Comparison of ENCODE assay signal across 15 cellular contexts in the genomic region with DNA sequence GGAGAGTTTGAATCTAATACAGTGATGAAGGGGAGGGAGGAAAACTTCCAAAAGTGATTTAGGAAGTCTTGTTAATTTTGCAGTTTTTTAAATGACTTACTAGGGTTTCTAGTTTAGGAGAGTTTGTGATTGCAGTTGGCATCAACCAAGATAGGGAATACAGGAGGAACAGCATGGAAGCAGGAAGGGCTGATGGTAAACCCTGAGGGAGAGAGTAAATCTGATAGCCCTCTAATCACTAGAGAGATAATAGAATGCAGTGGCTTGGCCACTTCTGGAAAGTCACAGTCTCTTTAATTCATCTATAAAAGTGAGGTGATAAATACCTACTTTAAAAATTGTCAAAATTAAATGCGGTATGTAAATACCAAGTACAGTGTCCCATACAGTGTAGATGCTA. TPM values are rescaled to one million over a fixed set of nuclear protein-coding genes. Genes with fewer than 3 reads are reported as not detected.
A peak's percentile ranks its signal among the peaks of the same experiment; 100 is the strongest.
DNase-seq lines count a peak whose midpoint lies in the region; ATAC-seq and TF ChIP-seq lines count a peak whose summit lies in the region.
"Had no signal": no experiment of that assay in that cellular context is flagged by ENCODE, and none has a peak within 500 bp of the region (broad histone marks: within the 10 kb centered on the region; RNA-seq: fewer than 3 reads in every experiment).

No MANE protein-coding gene starts in this region.

- intact Hi-C loops in natural killer cell (cut with micrococcal nuclease), result no loop called here

- H3K4ac ChIP-seq in mesendoderm (ENCODE audit: low read depth, low read length), result no peak overlapping the region

- TF ChIP-seq CTCF in natural killer cell (IDR thresholded peaks at IDR 0.05), result no peak
- no peak for TF ChIP-seq CTCF in gastroesophageal sphincter (IDR thresholded peaks at IDR 0.05)

- H2BK15ac ChIP-seq in mesendoderm (replicated peaks; ENCODE audit: low read depth), result no peak overlapping the region

- H3K27me3 ChIP-seq in mesendoderm (ENCODE audit: insufficient read depth, low read length, poor library complexity) (no peaks in the 10 kb centered on the region), gastroesophageal sphincter (no peaks in the 10 kb centered on the region)
- H3K27me3 ChIP-seq: SJCRH30 had no signal

- H2AK5ac ChIP-seq in mesendoderm (ENCODE audit: low read length), result no peak overlapping the region

- H3K36me3 Mint-ChIP-seq in natural killer cell, result peaks cover 31% of the 10 kb centered on the region
- H3K36me3 Mint-ChIP-seq in natural killer cell treated with Interleukin-12 subunit alpha and Interleukin-12 subunit beta and Interleukin-15 and Interleukin-18, amount 100 ng/mL, for 72 hours, result peaks cover 12% of the 10 kb centered on the region
- peaks cover 9% of the 10 kb centered on the region for H3K36me3 Mint-ChIP-seq in activated naive CD8-positive, alpha-beta T cell

- peaks cover 6% of the 10 kb centered on the region for H3K79me2 ChIP-seq in mesendoderm (ENCODE audit: control insufficient read depth, insufficient read depth, low read length)

- TF ChIP-seq EP300 in gastroesophageal sphincter (IDR thresholded peaks at IDR 0.05), result no peak

- no peak overlapping the region for H3K9ac ChIP-seq in mesendoderm (ENCODE audit: low read length)

- H4K8ac ChIP-seq in mesendoderm (ENCODE audit: low read depth, low read length), result no peak overlapping the region

- H3K4me1 Mint-ChIP-seq in natural killer cell, result peaks cover 74 to 78% of the 10 kb centered on the region in 2 donors
- H3K4me1 Mint-ChIP-seq in natural killer cell treated with Interleukin-12 subunit alpha and Interleukin-12 subunit beta and Interleukin-15 and Interleukin-18, amount 100 ng/mL, for 72 hours (ENCODE audit: low read depth in 2 of 2), result peaks cover 54 to 56% of the 10 kb centered on the region in 2 donors
- H3K4me1 Mint-ChIP-seq in activated naive CD8-positive, alpha-beta T cell (ENCODE audit: low read depth), result peaks cover 73% of the 10 kb centered on the region

- H3K4me3 ChIP-seq in mesendoderm (ENCODE audit: low read length) (no peak overlapping the region), gastroesophageal sphincter (no peak overlapping the region)
- H3K4me3 ChIP-seq: SJCRH30 had no signal

- H2BK5ac ChIP-seq in mesendoderm (ENCODE audit: low read length), result no peak overlapping the region

- no peak overlapping the region for H2BK120ac ChIP-seq in mesendoderm (ENCODE audit: low read depth, low read length)

- H3K27ac ChIP-seq in mesendoderm (ENCODE audit: low read depth, low read length) (no peak overlapping the region), gastroesophageal sphincter (no peak overlapping the region)
- H3K27ac ChIP-seq: SJCRH30 had no signal

- no peak overlapping the region for H4K5ac ChIP-seq in mesendoderm (ENCODE audit: low read length)

- no peak overlapping the region for H3K4me2 ChIP-seq in mesendoderm (ENCODE audit: low read length)

- H3K36me3 ChIP-seq in mesendoderm (ENCODE audit: control insufficient read depth, insufficient read depth, low read length), result no peaks in the 10 kb centered on the region
- peaks cover 0 to 44% of the 10 kb centered on the region in 2 donors for H3K36me3 ChIP-seq in gastroesophageal sphincter

- no peaks in the 10 kb centered on the region for H3K27me3 Mint-ChIP-seq in natural killer cell (ENCODE audit: low read depth in 2 of 2)
- no peaks in the 10 kb centered on the region for H3K27me3 Mint-ChIP-seq in natural killer cell treated with Interleukin-12 subunit alpha and Interleukin-12 subunit beta and Interleukin-15 and Interleukin-18, amount 100 ng/mL, for 72 hours
- H3K27me3 Mint-ChIP-seq in activated naive CD8-positive, alpha-beta T cell, result no peaks in the 10 kb centered on the region

- peaks cover 4% of the 10 kb centered on the region for H3K79me1 ChIP-seq in mesendoderm (ENCODE audit: low read length)

- H3K4me3 Mint-ChIP-seq in natural killer cell, result peak overlapping the region; percentile 40
- H3K4me3 Mint-ChIP-seq in natural killer cell treated with Interleukin-12 subunit alpha and Interleukin-12 subunit beta and Interleukin-15 and Interleukin-18, amount 100 ng/mL, for 72 hours, result no peak overlapping the region
- no peak overlapping the region for H3K4me3 Mint-ChIP-seq in activated naive CD8-positive, alpha-beta T cell
- H3K4me3 Mint-ChIP-seq: CD8-positive, alpha-beta T cell had no signal

- H3K56ac ChIP-seq in mesendoderm (ENCODE audit: low read length), result no peak overlapping the region

- WGBS in mesendoderm (ENCODE audit: extremely low coverage, insufficient coverage, low lambda C conversion rate), result no CpG with 5 or more reads among the region's 1 CpG
- WGBS in gastroesophageal sphincter (ENCODE audit: low coverage in 1 of 2), 2 donors, result 89 to 100% methylated on average over 1 of the region's 1 CpG

- H3K9me3 Mint-ChIP-seq in natural killer cell, result no peaks in the 10 kb centered on the region
- H3K9me3 Mint-ChIP-seq in natural killer cell treated with Interleukin-12 subunit alpha and Interleukin-12 subunit beta and Interleukin-15 and Interleukin-18, amount 100 ng/mL, for 72 hours, result no peaks in the 10 kb centered on the region
- no peaks in the 10 kb centered on the region for H3K9me3 Mint-ChIP-seq in activated naive CD8-positive, alpha-beta T cell (ENCODE audit: low read depth)
- H3K9me3 Mint-ChIP-seq: CD8-positive, alpha-beta T cell had no signal

- H3K4me1 ChIP-seq in mesendoderm (ENCODE audit: control insufficient read depth, low read depth, low read length), result peaks cover 20% of the 10 kb centered on the region
- peaks cover 13 to 94% (median 36%) of the 10 kb centered on the region in 3 donors for H3K4me1 ChIP-seq in gastroesophageal sphincter

- no peak overlapping the region for H3K23ac ChIP-seq in mesendoderm (ENCODE audit: low read length)

- no peak overlapping the region for H3K18ac ChIP-seq in mesendoderm (ENCODE audit: low read length)

- DNase-seq in natural killer cell (no peak), mesendoderm (peak; percentile 54), COLO668 (lab: John Stamatoyannopoulos, UW; ENCODE audit: unreplicated experiment) (no peak)
- no peak for DNase-seq in natural killer cell treated with Interleukin-12 subunit alpha and Interleukin-12 subunit beta and Interleukin-15 and Interleukin-18, amount 100 ng/mL, for 72 hours (ENCODE audit: low spot score)
- DNase-seq: CD8-positive, alpha-beta T cell; KG1; NCI-H1417; NCI-H187 treated with DMSO at 0.1 percent for 48 hours; NCI-H345; NCI-H524 treated with DMSO at 0.1 percent for 48 hours; SJCRH30 had no signal

- ATAC-seq in natural killer cell (no peak), GM21528 (IDR thresholded peaks at IDR 0.05; ENCODE audit: low FRiP score, unreplicated experiment) (no peak), gastroesophageal sphincter (no peak)
- no peak for ATAC-seq in natural killer cell treated with Interleukin-12 subunit alpha and Interleukin-12 subunit beta and Interleukin-15 and Interleukin-18, amount 100 ng/mL, for 72 hours
- ATAC-seq: CD8-positive, alpha-beta T cell; HepG2 had no signal

- TF ChIP-seq POLR2A in gastroesophageal sphincter (IDR thresholded peaks at IDR 0.05), result no peak

- H3K27ac Mint-ChIP-seq in natural killer cell, result peak overlapping the region; percentile 10 to 70
- H3K27ac Mint-ChIP-seq in natural killer cell treated with Interleukin-12 subunit alpha and Interleukin-12 subunit beta and Interleukin-15 and Interleukin-18, amount 100 ng/mL, for 72 hours, result no peak overlapping the region
- peak overlapping the region; percentile 13 for H3K27ac Mint-ChIP-seq in activated naive CD8-positive, alpha-beta T cell
- H3K27ac Mint-ChIP-seq: CD8-positive, alpha-beta T cell had no signal

- no peaks in the 10 kb centered on the region for H3K9me3 ChIP-seq in gastroesophageal sphincter
- H3K9me3 ChIP-seq: SJCRH30 had no signal

RNA-seq across cellular contexts. Expression of a gene that starts 5.6 kb away (rescaled TPM):
- 1,000 to 10,000 TPM in 1 of 3 donors, 100 to 1,000 TPM in 2; 569 to 1,094 (median 800) TPM for total RNA-seq in natural killer cell
- total RNA-seq in natural killer cell treated with Interleukin-12 subunit alpha and Interleukin-12 subunit beta and Interleukin-15 and Interleukin-18, amount 100 ng/mL, for 72 hours, result 10 to 100 TPM; 23.4 to 37.7 TPM
- polyA plus RNA-seq in mesendoderm (2013, experiment 1 of 2), result 34.5 TPM
- 34.1 TPM for polyA plus RNA-seq in mesendoderm (2013, experiment 2 of 2)
- 100 to 1,000 TPM; 109 to 159 (median 136) TPM for total RNA-seq in gastroesophageal sphincter

Comparison
In these comparisons a context has a peak if more than half of its experiments do, and no peak if none do; other contexts are left out.
1. H3K27ac Mint-ChIP-seq: peak in natural killer cell (2 of 2) and activated naive CD8-positive, alpha-beta T cell (single experiment); none in natural killer cell treated with Interleukin-12 subunit alpha and Interleukin-12 subunit beta and Interleukin-15 and Interleukin-18, amount 100 ng/mL, for 72 hours (0 of 2).